In genomic region chr1:228323401-228323800, GRCh38 we compare ENCODE assay signal across 26 cellular contexts.
"Had no signal": no experiment of that assay in that cellular context is flagged by ENCODE, and none has a peak within 500 bp of the region (broad histone marks: within the 10 kb centered on the region; RNA-seq: fewer than 3 reads in every experiment).

No MANE protein-coding gene starts in this region.

- H3K4me3 Mint-ChIP-seq: activated T-helper 17 cell treated with anti-CD3 and anti-CD28 coated beads, Interleukin-2, amount 50 U/mL, for 72 hours; effector memory CD8-positive, alpha-beta T cell; nephron; T-helper 1 cell treated with Interleukin-12 subunit alpha and Interleukin-12 subunit beta and Interleukin-4 antibody, amounts not matched to agents 30 μg/mL and 1 μg/mL, for 36 hours; WTC11 had no signal

- H3K36me3 ChIP-seq: brain microvascular endothelial cell, neutrophil, thoracic aorta had no signal

- ATAC-seq: activated T-helper 17 cell treated with anti-CD3 and anti-CD28 coated beads, Interleukin-2, amount 50 U/mL, for 72 hours; effector memory CD8-positive, alpha-beta T cell; esophagus mucosa; sciatic nerve; upper lobe of right lung; WTC11 had no signal

- H3K9me3 ChIP-seq: neutrophil, thoracic aorta had no signal

- H3K4me2 ChIP-seq: smooth muscle cell had no signal

- H3K4me1 ChIP-seq: ascending aorta, parathyroid adenoma, upper lobe of right lung had no signal

- H3K79me2 ChIP-seq: parathyroid adenoma had no signal

- DNase-seq: activated naive CD4-positive, alpha-beta T cell treated with anti-CD3 and anti-CD28 coated beads, Interleukin-2, amount 50 U/mL, for 16 hours; activated T-cell treated with anti-CD3 and anti-CD28 coated beads, Interleukin-2, amount 50 U/mL, for 1 hour; brain microvascular endothelial cell; central memory CD4-positive, alpha-beta T cell; effector memory CD8-positive, alpha-beta T cell; foreskin melanocyte; glutamatergic neuron; hippocampal formation; midbrain; stimulated activated CD4-positive, alpha-beta T cell treated with anti-CD3 and anti-CD28 coated beads, Interleukin-2, amount 100 ng/mL, for 48 hours; stimulated activated CD8-positive, alpha-beta memory T cell treated with anti-CD3 and anti-CD28 coated beads, Interleukin-4, amount 100 ng/mL, for 48 hours; stimulated activated naive CD4-positive, alpha-beta T cell; T1000; upper lobe of right lung had no signal

- H3K27ac ChIP-seq: ascending aorta, brain microvascular endothelial cell, dorsolateral prefrontal cortex, neutrophil, parathyroid adenoma, thoracic aorta, upper lobe of right lung had no signal

- H3K4me3 ChIP-seq: ascending aorta, dorsolateral prefrontal cortex, smooth muscle cell, thoracic aorta, upper lobe of right lung had no signal

- H3K27ac Mint-ChIP-seq: activated T-helper 17 cell treated with anti-CD3 and anti-CD28 coated beads, Interleukin-2, amount 50 U/mL, for 72 hours; effector memory CD8-positive, alpha-beta T cell; nephron; T-helper 1 cell treated with Interleukin-12 subunit alpha and Interleukin-12 subunit beta and Interleukin-4 antibody, amounts not matched to agents 30 μg/mL and 1 μg/mL, for 36 hours; WTC11 had no signal

- H2AFZ ChIP-seq: parathyroid adenoma had no signal

- H3K9me3 Mint-ChIP-seq: activated T-helper 17 cell treated with anti-CD3 and anti-CD28 coated beads, Interleukin-2, amount 50 U/mL, for 72 hours; effector memory CD8-positive, alpha-beta T cell; WTC11 had no signal

- H3K4me1 Mint-ChIP-seq: activated T-helper 17 cell treated with anti-CD3 and anti-CD28 coated beads, Interleukin-2, amount 50 U/mL, for 72 hours; nephron had no signal

- H3K27me3 Mint-ChIP-seq: activated T-helper 17 cell treated with anti-CD3 and anti-CD28 coated beads, Interleukin-2, amount 50 U/mL, for 72 hours; effector memory CD8-positive, alpha-beta T cell had no signal

- H3K27me3 ChIP-seq: ascending aorta, brain microvascular endothelial cell, dorsolateral prefrontal cortex, neutrophil, upper lobe of right lung had no signal
